In genomic region chr9:111276723-111277122, GRCh38 we compare ENCODE assay signal across 1 cellular context.
TF ChIP-seq lines count a peak whose summit lies in the region.

No MANE protein-coding gene starts in this region.

TF ChIP-seq in HepG2, 621 proteins besides CTCF, POLR2A, EP300 and RAD21 (continued from another document):
- TF ChIP-seq, protein P1, sequence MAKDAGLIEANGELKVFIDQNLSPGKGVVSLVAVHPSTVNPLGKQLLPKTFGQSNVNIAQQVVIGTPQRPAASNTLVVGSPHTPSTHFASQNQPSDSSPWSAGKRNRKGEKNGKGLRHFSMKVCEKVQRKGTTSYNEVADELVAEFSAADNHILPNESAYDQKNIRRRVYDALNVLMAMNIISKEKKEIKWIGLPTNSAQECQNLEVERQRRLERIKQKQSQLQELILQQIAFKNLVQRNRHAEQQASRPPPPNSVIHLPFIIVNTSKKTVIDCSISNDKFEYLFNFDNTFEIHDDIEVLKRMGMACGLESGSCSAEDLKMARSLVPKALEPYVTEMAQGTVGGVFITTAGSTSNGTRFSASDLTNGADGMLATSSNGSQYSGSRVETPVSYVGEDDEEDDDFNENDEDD (CRISPR knock-in tag; IDR thresholded peaks at IDR 0.05; ENCODE audit: borderline replicate concordance) = no peak
- TF ChIP-seq ZNF362 (CRISPR knock-in tag; IDR thresholded peaks at IDR 0.05; ENCODE audit: borderline replicate concordance) = no peak
- TF ChIP-seq ZNF3 (CRISPR knock-in tag; IDR thresholded peaks at IDR 0.05) = no peak
- no peak for TF ChIP-seq ZNF543 (CRISPR knock-in tag; IDR thresholded peaks at IDR 0.05)
- TF ChIP-seq ZFP37 (CRISPR knock-in tag; IDR thresholded peaks at IDR 0.05; ENCODE audit: borderline replicate concordance) = no peak
- TF ChIP-seq UBTF (CRISPR knock-in tag; IDR thresholded peaks at IDR 0.05) = no peak
- no peak for TF ChIP-seq NR2C2 (CRISPR knock-in tag; IDR thresholded peaks at IDR 0.05; ENCODE audit: borderline replicate concordance)
- TF ChIP-seq NFYC (CRISPR knock-in tag; IDR thresholded peaks at IDR 0.05) = no peak
- no peak for TF ChIP-seq MAFF (IDR thresholded peaks at IDR 0.05; ENCODE audit: low read depth, low read length)
- TF ChIP-seq NFE2 (CRISPR knock-in tag; IDR thresholded peaks at IDR 0.05) = no peak
- no peak for TF ChIP-seq ZNF343 (CRISPR knock-in tag; IDR thresholded peaks at IDR 0.05)
- no peak for TF ChIP-seq MAZ (IDR thresholded peaks at IDR 0.05; ENCODE audit: borderline replicate concordance, low read depth, low read length)
- no peak for TF ChIP-seq MAZ (CRISPR knock-in tag; IDR thresholded peaks at IDR 0.05; ENCODE audit: low read depth)
- no peak for TF ChIP-seq SP140L (CRISPR knock-in tag; IDR thresholded peaks at IDR 0.05; ENCODE audit: borderline replicate concordance)
- TF ChIP-seq GMEB1 (CRISPR knock-in tag; IDR thresholded peaks at IDR 0.05; ENCODE audit: borderline replicate concordance) = no peak
- TF ChIP-seq ZGPAT (CRISPR knock-in tag; IDR thresholded peaks at IDR 0.05) = no peak
- TF ChIP-seq ZIK1 (CRISPR knock-in tag; IDR thresholded peaks at IDR 0.05; ENCODE audit: borderline replicate concordance, low read depth) = no peak
